18 cellular contexts compared by ENCODE assay signal in the genomic region with DNA sequence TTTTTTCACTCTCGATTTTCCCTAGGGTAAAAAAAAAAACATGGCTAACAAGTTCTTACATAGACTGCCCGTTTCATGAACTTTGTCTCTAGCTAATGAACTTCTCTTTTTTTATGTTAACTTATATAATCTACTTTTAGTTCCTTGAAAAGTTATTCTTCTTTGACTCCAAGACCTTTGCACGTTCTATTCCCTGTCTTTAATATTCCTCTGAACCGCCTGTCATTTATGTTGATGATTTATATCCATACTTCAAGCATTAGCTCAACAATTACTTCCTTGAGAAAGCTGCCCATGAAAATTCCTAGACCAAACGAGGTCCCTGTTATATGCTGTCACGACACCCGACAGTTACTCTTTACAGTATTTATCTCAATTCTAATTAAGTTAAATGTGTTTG.
DNase-seq lines count a peak whose midpoint lies in the region; FAIRE-seq and TF ChIP-seq lines count a peak whose summit lies in the region.
"Had no signal": no experiment of that assay in that cellular context is flagged by ENCODE, and none has a peak within 500 bp of the region (broad histone marks: within the 10 kb centered on the region; RNA-seq: fewer than 3 reads in every experiment).

No MANE protein-coding gene starts in this region.

- peak overlapping the region in 3 of 4 donors; percentile 19 to 76 (median 60) for H3K27ac ChIP-seq in Peyer's patch

- TF ChIP-seq CTCF in Peyer's patch (IDR thresholded peaks at IDR 0.05) (no peak), mesothelial cell of epicardium (IDR thresholded peaks at IDR 0.05; ENCODE audit: unreplicated experiment) (no peak)

- TF ChIP-seq POLR2A in Peyer's patch (IDR thresholded peaks at IDR 0.05) (no peak), H54 (IDR thresholded peaks at IDR 0.05; ENCODE audit: low read depth, low read length) (no peak)

- peaks cover 38% of the 10 kb centered on the region for H3K4me1 Mint-ChIP-seq in mesothelial cell of epicardium
- H3K4me1 Mint-ChIP-seq: B cell; CD4-positive, alpha-beta memory T cell had no signal

- H3K9me3 ChIP-seq in Peyer's patch: no peaks in the 10 kb centered on the region

- no peaks in the 10 kb centered on the region for H3K4me1 ChIP-seq in Peyer's patch

- FAIRE-seq in H54 (lab: Jason Lieb, UNC): no peak
- FAIRE-seq: GM12892 had no signal

- H3K27me3 ChIP-seq in Peyer's patch: no peaks in the 10 kb centered on the region

- H3K4me3 Mint-ChIP-seq in mesothelial cell of epicardium: no peak overlapping the region
- H3K4me3 Mint-ChIP-seq: B cell; CD4-positive, alpha-beta memory T cell; GM23338; H9 had no signal

- H3K4me3 ChIP-seq in Peyer's patch: no peak overlapping the region
- H3K4me3 ChIP-seq: GM23338 had no signal

- H3K27me3 Mint-ChIP-seq in mesothelial cell of epicardium (ENCODE audit: low read depth): no peaks in the 10 kb centered on the region
- H3K27me3 Mint-ChIP-seq: B cell; CD4-positive, alpha-beta memory T cell had no signal

- DNase-seq in COLO829 (ENCODE audit: low spot score) (peak; percentile 5), MV-4-11 (lab: John Stamatoyannopoulos, UW) (peak; percentile 69), Peyer's patch (no peak), mesothelial cell of epicardium (ENCODE audit: low spot score in 2 of 2, unreplicated experiment in 2 of 2) (no peak), DMS 273 treated with DMSO at 0.1 percent for 48 hours (lab: John Stamatoyannopoulos, UW) (no peak), NCI-H1417 (lab: John Stamatoyannopoulos, UW) (no peak), H54 (ENCODE audit: insufficient read length, low spot score) (no peak)
- no peak for DNase-seq in effector CD8-positive, alpha-beta T cell (lab: John Stamatoyannopoulos, UW)
- DNase-seq: ACHN; C1 segment of cervical spinal cord; CD4-positive, alpha-beta memory T cell; COR-L47; DND-41; GDM1; H9 had no signal

- H3K36me3 ChIP-seq in Peyer's patch: no peaks in the 10 kb centered on the region

- peak overlapping the region; percentile 23 for H3K27ac Mint-ChIP-seq in mesothelial cell of epicardium
- H3K27ac Mint-ChIP-seq: B cell; CD4-positive, alpha-beta memory T cell; GM23338 had no signal

- no peaks in the 10 kb centered on the region for H3K36me3 Mint-ChIP-seq in mesothelial cell of epicardium
- H3K36me3 Mint-ChIP-seq: CD4-positive, alpha-beta memory T cell had no signal

- peaks cover 5% of the 10 kb centered on the region for H3K9me3 Mint-ChIP-seq in mesothelial cell of epicardium
- H3K9me3 Mint-ChIP-seq: GM23338, H9 had no signal

Comparison
In these comparisons a context has a peak if more than half of its experiments do, and no peak if none do; other contexts are left out.
1. DNase-seq: peak in COLO829 (single experiment) and MV-4-11 (single experiment); none in Peyer's patch (0 of 3), mesothelial cell of epicardium (0 of 2), DMS 273 treated with DMSO at 0.1 percent for 48 hours (single experiment), NCI-H1417 (0 of 3), effector CD8-positive, alpha-beta T cell (single experiment) and H54 (single experiment).